1 cellular context compared by ENCODE assay signal in genomic region chr3:23624305-23624704, GRCh38.
TF ChIP-seq lines count a peak whose summit lies in the region.

No MANE protein-coding gene starts in this region.

TF ChIP-seq in K562, 482 proteins besides CTCF, POLR2A, EP300 and RAD21 (continued from another document):
- TF ChIP-seq, protein P1, sequence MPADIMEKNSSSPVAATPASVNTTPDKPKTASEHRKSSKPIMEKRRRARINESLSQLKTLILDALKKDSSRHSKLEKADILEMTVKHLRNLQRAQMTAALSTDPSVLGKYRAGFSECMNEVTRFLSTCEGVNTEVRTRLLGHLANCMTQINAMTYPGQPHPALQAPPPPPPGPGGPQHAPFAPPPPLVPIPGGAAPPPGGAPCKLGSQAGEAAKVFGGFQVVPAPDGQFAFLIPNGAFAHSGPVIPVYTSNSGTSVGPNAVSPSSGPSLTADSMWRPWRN (IDR thresholded peaks at IDR 0.05; ENCODE audit: low read depth) = no peak
- TF ChIP-seq, protein P2, sequence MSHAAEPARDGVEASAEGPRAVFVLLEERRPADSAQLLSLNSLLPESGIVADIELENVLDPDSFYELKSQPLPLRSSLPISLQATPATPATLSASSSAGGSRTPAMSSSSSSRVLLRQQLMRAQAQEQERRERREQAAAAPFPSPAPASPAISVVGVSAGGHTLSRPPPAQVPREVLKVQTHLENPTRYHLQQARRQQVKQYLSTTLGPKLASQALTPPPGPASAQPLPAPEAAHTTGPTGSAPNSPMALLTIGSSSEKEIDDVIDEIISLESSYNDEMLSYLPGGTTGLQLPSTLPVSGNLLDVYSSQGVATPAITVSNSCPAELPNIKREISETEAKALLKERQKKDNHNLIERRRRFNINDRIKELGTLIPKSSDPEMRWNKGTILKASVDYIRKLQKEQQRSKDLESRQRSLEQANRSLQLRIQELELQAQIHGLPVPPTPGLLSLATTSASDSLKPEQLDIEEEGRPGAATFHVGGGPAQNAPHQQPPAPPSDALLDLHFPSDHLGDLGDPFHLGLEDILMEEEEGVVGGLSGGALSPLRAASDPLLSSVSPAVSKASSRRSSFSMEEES (CRISPR knock-in tag; IDR thresholded peaks at IDR 0.05) = peak; percentile 86
- no peak for TF ChIP-seq SMARCA4 (IDR thresholded peaks at IDR 0.05)
- TF ChIP-seq KLF16 (IDR thresholded peaks at IDR 0.05) = no peak
TF ChIP-seq in K562: peak in this region for 3.
